Comparison of ENCODE assay signal across 25 cellular contexts in the genomic region with DNA sequence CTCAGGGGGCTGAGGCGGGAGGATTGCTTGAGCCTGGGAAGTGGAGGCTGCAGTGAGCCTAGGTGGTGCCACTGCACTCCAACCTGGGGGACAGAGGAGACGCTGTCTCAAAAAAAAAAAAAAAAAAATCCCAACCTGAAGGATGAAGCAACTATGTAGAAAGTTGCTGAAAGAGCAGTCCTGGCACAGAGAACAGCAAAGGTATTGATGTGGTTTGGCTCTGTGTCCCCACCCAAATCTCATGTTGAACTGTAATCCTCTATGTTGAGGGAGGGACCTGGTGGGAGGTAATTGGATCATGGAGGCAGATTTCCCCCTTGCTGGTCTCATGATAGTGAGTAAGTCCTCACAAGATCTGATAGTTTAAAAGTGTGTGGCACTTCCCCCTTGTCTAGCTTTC. TPM values are rescaled to one million over a fixed set of nuclear protein-coding genes. Genes with fewer than 3 reads are reported as not detected.
DNase-seq lines count a peak whose midpoint lies in the region; ATAC-seq and TF ChIP-seq lines count a peak whose summit lies in the region.
"Had no signal": no experiment of that assay in that cellular context is flagged by ENCODE, and none has a peak within 500 bp of the region (broad histone marks: within the 10 kb centered on the region; RNA-seq: fewer than 3 reads in every experiment).

No MANE protein-coding gene starts in this region.

- intact Hi-C loops in spleen (cut with DNase I; ENCODE audit: low total_unique reads): no loop called here

- H2BK5ac ChIP-seq in neuronal stem cell (ENCODE audit: low read length): no peak overlapping the region

- H2AFZ ChIP-seq in DND-41 (ENCODE audit: low read depth, low read length): no peak overlapping the region
- no peak overlapping the region for H2AFZ ChIP-seq in neuronal stem cell (ENCODE audit: low read length)
- H2AFZ ChIP-seq: GM23338 had no signal

- no peak overlapping the region for H2AK5ac ChIP-seq in neuronal stem cell (ENCODE audit: low read depth, low read length)

- H3K4me3 ChIP-seq in DND-41 (ENCODE audit: low read depth in 1 of 2, low read length in 2 of 2) (no peak overlapping the region), spleen (no peak overlapping the region), neuronal stem cell (ENCODE audit: low read length in 2 of 2) (no peak overlapping the region)
- H3K4me3 ChIP-seq: A549, GM23338 had no signal

- DNase-seq in NCI-H82 (lab: John Stamatoyannopoulos, UW) (peak; percentile 36), NCI-H82 treated with DMSO at 0.1 percent for 48 hours (lab: John Stamatoyannopoulos, UW; ENCODE audit: unreplicated experiment) (no peak), DND-41 (peak; percentile 25), T-helper 17 cell (no peak), spleen (peak; percentile 13), neuronal stem cell (ENCODE audit: low spot score) (no peak), A172 (ENCODE audit: low spot score) (no peak)
- no peak for DNase-seq in activated CD4-positive, alpha-beta T cell treated with anti-CD3 and anti-CD28 coated beads for 4 hours
- DNase-seq: ACHN; AML-193; BE2C; Caco-2; CD8-positive, alpha-beta T cell; DMS79; GF-D8; H9; HFFc6 had no signal

- H3K4ac ChIP-seq in neuronal stem cell (ENCODE audit: low read length): no peak overlapping the region

- H3K27ac ChIP-seq in DND-41 (ENCODE audit: low read length) (no peak overlapping the region; the same call in 1 of the 2 replicates), spleen (no peak overlapping the region), neuronal stem cell (replicated peaks; ENCODE audit: low read length) (no peak overlapping the region)
- H3K27ac ChIP-seq: 22Rv1, A549, C4-2B had no signal

- H4K20me1 ChIP-seq in DND-41 (ENCODE audit: insufficient read depth, low read length): no peaks in the 10 kb centered on the region

- H4K91ac ChIP-seq in neuronal stem cell (ENCODE audit: low read depth, low read length, poor library complexity): no peak overlapping the region

- H3K36me3 Mint-ChIP-seq in T-helper 17 cell (ENCODE audit: low read depth): peaks cover 2% of the 10 kb centered on the region
- H3K36me3 Mint-ChIP-seq: CD4-positive, CD25-positive, alpha-beta regulatory T cell; CD8-positive, alpha-beta T cell had no signal

- H3K4me1 ChIP-seq in DND-41 (ENCODE audit: insufficient read depth, low read length): peaks cover 20% of the 10 kb centered on the region
- H3K4me1 ChIP-seq in spleen: no peaks in the 10 kb centered on the region
- peaks cover 10 to 14% of the 10 kb centered on the region in 2 donors for H3K4me1 ChIP-seq in neuronal stem cell (ENCODE audit: control insufficient read depth in 2 of 2, insufficient read depth in 1 of 2, low read depth in 1 of 2, low read length in 2 of 2)
- H3K4me1 ChIP-seq: A549, BE2C had no signal

- H3K23ac ChIP-seq in neuronal stem cell (ENCODE audit: low read depth, low read length, poor library complexity): no peak overlapping the region

- H3K9ac ChIP-seq in DND-41 (ENCODE audit: low read depth, low read length) (no peak overlapping the region), neuronal stem cell (ENCODE audit: low read depth, low read length, poor library complexity) (no peak overlapping the region)

- H3K27me3 Mint-ChIP-seq in T-helper 17 cell: peaks cover 25% of the 10 kb centered on the region

- ATAC-seq in DND-41 (ENCODE audit: insufficient read depth, low read depth) (peak; percentile 46; the same call in 2 of the 3 replicates), T-helper 17 cell (no peak)
- ATAC-seq: A549; CD8-positive, alpha-beta T cell; GM23338 had no signal

- H2BK12ac ChIP-seq in neuronal stem cell (ENCODE audit: low read length): no peak overlapping the region

- H3K4me3 Mint-ChIP-seq in T-helper 17 cell: no peak overlapping the region
- H3K4me3 Mint-ChIP-seq: CD4-positive, CD25-positive, alpha-beta regulatory T cell; CD8-positive, alpha-beta T cell; GM23338; H9; HFFc6 had no signal

- H3K4me1 Mint-ChIP-seq in T-helper 17 cell: no peaks in the 10 kb centered on the region

- no peak overlapping the region for H3K18ac ChIP-seq in neuronal stem cell (ENCODE audit: low read length)

- no peak for TF ChIP-seq CTCF in DND-41 (IDR thresholded peaks at IDR 0.05; ENCODE audit: borderline replicate concordance, extremely low read depth, low read length, poor library complexity, severe bottlenecking)
- TF ChIP-seq CTCF in spleen (IDR thresholded peaks at IDR 0.05 in 8 of 11, conservative IDR thresholded peaks at IDR 0.05 in 3 of 11): no peak

- H3K27me3 ChIP-seq in DND-41 (ENCODE audit: insufficient read depth, low read length, poor library complexity) (no peaks in the 10 kb centered on the region), spleen (replicated peaks in 1 of 7) (no peaks in the 10 kb centered on the region), neuronal stem cell (ENCODE audit: control insufficient read depth in 3 of 3, insufficient read depth in 3 of 3, low read depth in 1 of 3, low read length in 3 of 3) (no peaks in the 10 kb centered on the region)
- H3K27me3 ChIP-seq: BE2C had no signal

- no peaks in the 10 kb centered on the region for H3K79me1 ChIP-seq in neuronal stem cell (ENCODE audit: low read depth, low read length)

- WGBS in spleen, 5 donors: 40 to 50% (median 46%) methylated on average over 2 of the region's 2 CpGs
- WGBS in neuronal stem cell (ENCODE audit: extremely low coverage in 2 of 2, insufficient read length in 2 of 2, insufficient replicate concordance in 1 of 2), 2 donors: no CpG with 5 or more reads among the region's 2 CpGs

- H3K27ac Mint-ChIP-seq in T-helper 17 cell: peak overlapping the region; percentile 43
- H3K27ac Mint-ChIP-seq: CD8-positive, alpha-beta T cell; GM23338; H9; HFFc6 had no signal

- no peak overlapping the region for H4K8ac ChIP-seq in neuronal stem cell (ENCODE audit: low read depth, low read length)

- no peaks in the 10 kb centered on the region for H3K79me2 ChIP-seq in DND-41 (ENCODE audit: insufficient read depth, low read length)

- peaks cover 7% of the 10 kb centered on the region for H3K9me3 ChIP-seq in DND-41 (ENCODE audit: insufficient read depth, low read length, severe bottlenecking)
- H3K9me3 ChIP-seq in T-helper 17 cell (ENCODE audit: control insufficient read depth, low read length, poor library complexity, severe bottlenecking): no peaks in the 10 kb centered on the region
- H3K9me3 ChIP-seq in spleen: no peaks in the 10 kb centered on the region
- H3K9me3 ChIP-seq in neuronal stem cell (replicated peaks in 1 of 2; ENCODE audit: control insufficient read depth in 2 of 2, insufficient read depth in 1 of 2, low read depth in 1 of 2, low read length in 2 of 2): peaks cover 2 to 8% of the 10 kb centered on the region in 2 donors
- H3K9me3 ChIP-seq: A549, BE2C, Caco-2 had no signal

- H2BK120ac ChIP-seq in neuronal stem cell (ENCODE audit: low read depth, low read length): no peak overlapping the region

- no peak for TF ChIP-seq POLR2A in spleen (IDR thresholded peaks at IDR 0.05)

- H3K14ac ChIP-seq in neuronal stem cell (ENCODE audit: low read length): no peak overlapping the region

- no peak overlapping the region for H2BK15ac ChIP-seq in neuronal stem cell (ENCODE audit: low read length)

- H3K36me3 ChIP-seq in DND-41 (ENCODE audit: insufficient read depth, low read length) (no peaks in the 10 kb centered on the region), spleen (no peaks in the 10 kb centered on the region), neuronal stem cell (replicated peaks in 1 of 2; ENCODE audit: control insufficient read depth in 2 of 2, insufficient read depth in 2 of 2, low read length in 2 of 2) (no peaks in the 10 kb centered on the region)
- H3K36me3 ChIP-seq: BE2C had no signal

- H3K4me2 ChIP-seq in DND-41 (ENCODE audit: insufficient read depth, low read length): no peak overlapping the region
- no peak overlapping the region for H3K4me2 ChIP-seq in neuronal stem cell (ENCODE audit: insufficient read depth, low read length, poor library complexity, severe bottlenecking)
- H3K4me2 ChIP-seq: A549, GM23338 had no signal

RNA-seq across cellular contexts. Expression of a gene that starts 10.8 kb away (rescaled TPM):
- under 1 TPM in 1 of 2 donors, not detected in 1; 0.57 TPM for total RNA-seq in T-helper 17 cell
- 100 to 1,000 TPM; 121 to 364 (median 255) TPM for total RNA-seq in spleen
- polyA plus RNA-seq in spleen: 100 to 1,000 TPM; 104 to 187 (median 161) TPM
- polyA plus RNA-seq in neuronal stem cell (2013, experiment 1 of 2): 78.6 TPM
- 79.6 TPM for polyA plus RNA-seq in neuronal stem cell (2013, experiment 2 of 2)
- total RNA-seq in A172 (2014; rRNA removed; shearing (Covaris generic)): 0.74 and 4.8 TPM in 2 replicates
- total RNA-seq: CD8-positive, alpha-beta T cell; Daoy had no signal
- polyA plus RNA-seq: CD4-positive, CD25-positive, alpha-beta regulatory T cell had no signal

RNA-seq across cellular contexts. Expression of a gene that starts 19.2 kb away (rescaled TPM):
- total RNA-seq in T-helper 17 cell (10 to 100 TPM; 58.9 to 64.1 TPM), spleen (100 to 1,000 TPM in 5 of 7 donors, 10 to 100 TPM in 2; 74.2 to 137 (median 112) TPM)
- polyA plus RNA-seq in spleen: 100 to 1,000 TPM in 1 of 3 donors, 10 to 100 TPM in 2; 46.8 to 135 (median 79.5) TPM
- 138 TPM for polyA plus RNA-seq in neuronal stem cell (2013, experiment 1 of 2)
- polyA plus RNA-seq in neuronal stem cell (2013, experiment 2 of 2): 134 TPM
- 52.5 and 69.6 TPM in 2 replicates for total RNA-seq in A172 (2014; rRNA removed; shearing (Covaris generic))

RNA-seq across cellular contexts. Expression of a gene that starts 49.3 kb away (rescaled TPM):
- total RNA-seq in T-helper 17 cell (not detected), spleen (not detected)
- polyA plus RNA-seq in spleen: not detected
- 0.26 TPM for polyA plus RNA-seq in neuronal stem cell (2013, experiment 1 of 2)
- 0.18 TPM for polyA plus RNA-seq in neuronal stem cell (2013, experiment 2 of 2)
- not detected in 2 replicates for total RNA-seq in A172 (2014; rRNA removed; shearing (Covaris generic))
- total RNA-seq: CD4-positive, CD25-positive, alpha-beta regulatory T cell; CD8-positive, alpha-beta T cell; Daoy; G401; H4; H9; HFFc6 had no signal
- polyA plus RNA-seq: A549 had no signal

RNA-seq across cellular contexts. Expression of a gene that starts 56.2 kb away (rescaled TPM):
- total RNA-seq in T-helper 17 cell (10 to 100 TPM; 17.0 to 19.1 TPM), spleen (10 to 100 TPM; 28.1 to 58.7 (median 39.0) TPM)
- polyA plus RNA-seq in spleen: 10 to 100 TPM; 38.7 to 57.4 (median 56.1) TPM
- 61.5 TPM for polyA plus RNA-seq in neuronal stem cell (2013, experiment 1 of 2)
- polyA plus RNA-seq in neuronal stem cell (2013, experiment 2 of 2): 58.6 TPM
- 59.7 and 95.9 TPM in 2 replicates for total RNA-seq in A172 (2014; rRNA removed; shearing (Covaris generic))

Comparison
In these comparisons a context has a peak if more than half of its experiments do, and no peak if none do; other contexts are left out.
1. DNase-seq: peak in NCI-H82 (single experiment), DND-41 (single experiment) and spleen (single experiment); none in NCI-H82 treated with DMSO at 0.1 percent for 48 hours (single experiment), T-helper 17 cell (0 of 3), neuronal stem cell (single experiment), activated CD4-positive, alpha-beta T cell treated with anti-CD3 and anti-CD28 coated beads for 4 hours (0 of 2) and A172 (single experiment).
2. RNA of a gene that starts 10.8 kb away (total RNA-seq): 121 to 364 TPM in spleen; 0.74 to 4.8 TPM in A172 and 0.57 TPM in T-helper 17 cell; every median in the first group is over 10 times any median in the second.